Comparison of ENCODE assay signal across 8 cellular contexts in genomic region chr6:26233608-26234420, GRCh38.
DNase-seq lines count a peak whose midpoint lies in the region; ATAC-seq and TF ChIP-seq lines count a peak whose summit lies in the region.

No MANE protein-coding gene starts in this region.

- POLR2A ChIA-PET in naive thymus-derived CD8-positive, alpha-beta T cell (lab: Charles Lee): interaction anchor here (0.8 to 7.2 kb wide), 45 partner anchors 10 to 1659 kb away, joined by 3 to 669 read pairs (median 7); a partner anchor contains a TSS

- H3K9me3 Mint-ChIP-seq in HFFc6: no peaks in the 10 kb centered on the region
- peaks cover 0 to 4% (median 0%) of the 10 kb centered on the region in 9 donors for H3K9me3 Mint-ChIP-seq in naive thymus-derived CD8-positive, alpha-beta T cell

- peaks cover 14% of the 10 kb centered on the region for H3K27me3 Mint-ChIP-seq in HFFc6 (ENCODE audit: insufficient read depth)
- no peaks in the 10 kb centered on the region for H3K27me3 Mint-ChIP-seq in naive thymus-derived CD8-positive, alpha-beta T cell

- no peak for TF ChIP-seq CTCF in GM10266 (IDR thresholded peaks at IDR 0.05; ENCODE audit: control insufficient read depth, insufficient read depth, low read depth, missing control alignments)
- TF ChIP-seq CTCF in HFFc6 (IDR thresholded peaks at IDR 0.05): no peak
- peak in 1 of 6 experiments; percentile 16 for TF ChIP-seq CTCF in esophagus squamous epithelium (IDR thresholded peaks at IDR 0.05)
- TF ChIP-seq CTCF in thoracic aorta (IDR thresholded peaks at IDR 0.05): peak; percentile 4

- peaks cover 42% of the 10 kb centered on the region for H3K4me1 Mint-ChIP-seq in HFFc6 (ENCODE audit: low read depth)
- peaks cover 12 to 37% (median 34%) of the 10 kb centered on the region in 4 donors for H3K4me1 Mint-ChIP-seq in naive thymus-derived CD8-positive, alpha-beta T cell

- ATAC-seq in naive thymus-derived CD8-positive, alpha-beta T cell: peak; percentile 52 to 66
- no peak for ATAC-seq in thoracic aorta (ENCODE audit: insufficient number of reproducible peaks, low FRiP score, low read depth)

- no peaks in the 10 kb centered on the region for H3K36me3 Mint-ChIP-seq in HFFc6 (ENCODE audit: low read depth)
- H3K36me3 Mint-ChIP-seq in naive thymus-derived CD8-positive, alpha-beta T cell: no peaks in the 10 kb centered on the region

- peak in 2 of 4 donors; percentile 8 to 57 for TF ChIP-seq POLR2A in esophagus squamous epithelium (IDR thresholded peaks at IDR 0.05)

- intact Hi-C loops in esophagus squamous epithelium (cut with DNase I): no loop called here

- H3K36me3 ChIP-seq in esophagus squamous epithelium (no peaks in the 10 kb centered on the region), thoracic aorta (no peaks in the 10 kb centered on the region)

- H3K4me3 ChIP-seq in esophagus squamous epithelium: peak overlapping the region; percentile 31 to 69 (median 62)
- H3K4me3 ChIP-seq in thoracic aorta: peak overlapping the region; percentile 72

- peaks cover 0 to 35% (median 15%) of the 10 kb centered on the region in 3 donors for H3K4me1 ChIP-seq in esophagus squamous epithelium
- peaks cover 0 to 15% of the 10 kb centered on the region in 2 donors for H3K4me1 ChIP-seq in thoracic aorta (ENCODE audit: control insufficient read depth in 1 of 2, low read depth in 2 of 2)

- H3K27ac ChIP-seq in esophagus squamous epithelium (peak overlapping the region; percentile 83 to 95 (median 90)), thoracic aorta (peak overlapping the region; percentile 73 to 82)

- H3K9me3 ChIP-seq in esophagus squamous epithelium (no peaks in the 10 kb centered on the region), thoracic aorta (no peaks in the 10 kb centered on the region)

- WGBS in esophagus squamous epithelium, 2 donors: 1% methylated on average over 32 of the region's 34 CpGs

- H3K27me3 ChIP-seq in esophagus squamous epithelium (peaks cover 0 to 83% (median 4%) of the 10 kb centered on the region in 4 donors), thoracic aorta (replicated peaks; ENCODE audit: insufficient read depth) (no peaks in the 10 kb centered on the region)

- H3K27ac Mint-ChIP-seq in HFFc6: peak overlapping the region; percentile 84
- H3K27ac Mint-ChIP-seq in naive thymus-derived CD8-positive, alpha-beta T cell: peak overlapping the region; percentile 95 to 100 (median 97)

- peak; percentile 55 for DNase-seq in GM10266 (ENCODE audit: extremely low spot score)
- DNase-seq in HFFc6: peak; percentile 66
- DNase-seq in NCI-H2227 treated with DMSO at 0.1 percent for 48 hours (lab: John Stamatoyannopoulos, UW): peak; percentile 72
- peak; percentile 51 for DNase-seq in activated CD8-positive, alpha-beta memory T cell treated with anti-CD3 and anti-CD28 coated beads, Interleukin-2, amount 50 U/mL, for 4 hours
- DNase-seq in esophagus squamous epithelium (lab: John Stamatoyannopoulos, UW): no peak
- peak; percentile 45 to 86 (median 76) for DNase-seq in naive thymus-derived CD8-positive, alpha-beta T cell
- no peak for DNase-seq in thoracic aorta (ENCODE audit: low spot score)
- DNase-seq in cortex of kidney (lab: John Stamatoyannopoulos, UW): no peak

- peak overlapping the region; percentile 86 for H3K4me3 Mint-ChIP-seq in HFFc6
- peak overlapping the region; percentile 91 to 99 (median 95) for H3K4me3 Mint-ChIP-seq in naive thymus-derived CD8-positive, alpha-beta T cell

Comparison
In these comparisons a context has a peak if more than half of its experiments do, and no peak if none do; other contexts are left out.
1. DNase-seq: peak in GM10266 (single experiment), HFFc6 (single experiment), NCI-H2227 treated with DMSO at 0.1 percent for 48 hours (single experiment), activated CD8-positive, alpha-beta memory T cell treated with anti-CD3 and anti-CD28 coated beads, Interleukin-2, amount 50 U/mL, for 4 hours (single experiment) and naive thymus-derived CD8-positive, alpha-beta T cell (10 of 10); none in esophagus squamous epithelium (single experiment), thoracic aorta (single experiment) and cortex of kidney (single experiment).